In genomic region chrX:83469551-83469950, GRCh38 we compare ENCODE assay signal across 8 cellular contexts. TPM values are rescaled to one million over a fixed set of nuclear protein-coding genes. Genes with fewer than 3 reads are reported as not detected.
DNase-seq lines count a peak whose midpoint lies in the region; ATAC-seq, FAIRE-seq and TF ChIP-seq lines count a peak whose summit lies in the region.

No MANE protein-coding gene starts in this region.

- no peaks in the 10 kb centered on the region for H3K36me3 ChIP-seq in adipocyte (ENCODE audit: control insufficient read depth, insufficient read depth, low read length, severe bottlenecking)

- DNase-seq in SKM-1 treated with dmso at 0.1 percent for 144 hours (lab: John Stamatoyannopoulos, UW; ENCODE audit: unreplicated experiment) (peak; percentile 27), SKM-1 (lab: John Stamatoyannopoulos, UW; ENCODE audit: unreplicated experiment) (no peak), adipocyte (ENCODE audit: low read depth) (peak; percentile 23), nephron progenitor cell (peak; percentile 29), GM12892 (ENCODE audit: insufficient read length) (no peak), DMS153 treated with DMSO at 0.1 percent for 48 hours (lab: John Stamatoyannopoulos, UW; ENCODE audit: unreplicated experiment) (no peak)
- peak; percentile 14 for DNase-seq in Jurkat, Clone E6-1 (ENCODE audit: low read depth, low spot score)

- H3K4me3 Mint-ChIP-seq in nephron progenitor cell: no peak overlapping the region

- no peak overlapping the region for H3K4me3 ChIP-seq in Jurkat, Clone E6-1 (ENCODE audit: low read length)
- H3K4me3 ChIP-seq in adipocyte (ENCODE audit: low read length): no peak overlapping the region

- H3K9me3 ChIP-seq in adipocyte (ENCODE audit: control insufficient read depth, low read length): no peaks in the 10 kb centered on the region

- no peaks in the 10 kb centered on the region for H3K4me1 Mint-ChIP-seq in nephron progenitor cell

- H3K4me1 ChIP-seq in adipocyte (ENCODE audit: control insufficient read depth, insufficient read depth, low read length): no peaks in the 10 kb centered on the region

- TF ChIP-seq CTCF in nephron progenitor cell (IDR thresholded peaks at IDR 0.05): peak; percentile 41

- peaks cover 3% of the 10 kb centered on the region for H3K27me3 Mint-ChIP-seq in nephron progenitor cell (ENCODE audit: low read depth, poor library complexity)

- H3K27ac Mint-ChIP-seq in nephron progenitor cell: no peak overlapping the region

- FAIRE-seq in GM12892 (lab: Jason Lieb, UNC): no peak

- peak; percentile 93 for ATAC-seq in GM21526 (IDR thresholded peaks at IDR 0.05; ENCODE audit: low FRiP score, unreplicated experiment)

- TF ChIP-seq POLR2A in GM12892 (IDR thresholded peaks at IDR 0.05; ENCODE audit: low read depth, low read length): no peak

- no peak overlapping the region for H3K9ac ChIP-seq in adipocyte (ENCODE audit: low read length)

- H3K9me3 Mint-ChIP-seq in nephron progenitor cell: peaks cover 29% of the 10 kb centered on the region

- no peaks in the 10 kb centered on the region for H3K27me3 ChIP-seq in adipocyte (replicated peaks; ENCODE audit: control insufficient read depth, insufficient read depth, low read length)

- H3K36me3 Mint-ChIP-seq in nephron progenitor cell (ENCODE audit: low read depth): no peaks in the 10 kb centered on the region

RNA-seq across cellular contexts. Expression of gene POU3F4, which starts 38.5 kb away (rescaled TPM):
- not detected for polyA plus RNA-seq in Jurkat, Clone E6-1 (2012; ENCODE audit: insufficient read depth, insufficient read length)
- not detected for polyA plus RNA-seq in GM12892 (2012; ENCODE audit: missing spikeins)

Comparison
In these comparisons a context has a peak if more than half of its experiments do, and no peak if none do; other contexts are left out.
1. DNase-seq: peak in SKM-1 treated with dmso at 0.1 percent for 144 hours (single experiment), Jurkat, Clone E6-1 (single experiment), adipocyte (single experiment) and nephron progenitor cell (single experiment); none in SKM-1 (single experiment), GM12892 (single experiment) and DMS153 treated with DMSO at 0.1 percent for 48 hours (single experiment).